26 cellular contexts compared by ENCODE assay signal in the genomic region with DNA sequence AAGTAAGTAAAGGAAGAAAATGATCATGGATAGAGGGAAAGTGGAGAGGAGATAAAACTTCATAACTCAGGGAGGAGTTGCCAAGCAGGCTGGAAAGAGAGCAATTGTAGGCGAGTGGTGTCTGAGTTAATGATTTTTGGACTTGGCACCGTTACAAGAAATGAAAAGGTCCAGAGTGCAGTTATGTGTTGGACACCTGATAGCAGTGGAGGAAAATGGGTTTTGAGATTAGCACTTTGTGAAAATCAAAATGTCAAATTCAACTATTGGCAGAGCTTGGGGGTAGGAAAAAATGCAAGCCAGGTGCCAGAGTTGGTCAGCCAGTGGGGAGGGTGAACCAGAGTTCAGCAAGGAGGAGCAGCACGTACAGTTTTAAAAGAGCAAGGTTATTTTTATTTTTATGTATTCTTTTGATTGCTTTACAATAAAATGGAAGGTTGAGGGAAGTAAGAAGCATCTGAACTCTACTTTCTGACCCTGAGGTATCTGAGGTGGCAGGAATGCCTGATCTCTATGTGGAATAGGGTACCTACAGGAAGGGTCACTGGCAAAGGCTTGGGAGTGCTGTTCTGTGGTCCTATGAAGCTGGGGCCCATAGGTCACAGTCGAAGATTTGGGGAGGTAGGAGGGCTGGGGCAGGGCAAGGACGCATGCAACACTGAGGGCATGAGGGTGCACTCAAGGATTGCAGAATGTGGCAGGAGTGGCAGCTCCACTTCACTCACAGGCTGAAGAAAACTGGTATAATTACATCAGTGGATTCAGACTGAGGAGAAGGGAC.
A peak's percentile ranks its signal among the peaks of the same experiment; 100 is the strongest.
DNase-seq lines count a peak whose midpoint lies in the region; ATAC-seq and TF ChIP-seq lines count a peak whose summit lies in the region.
"Had no signal": no experiment of that assay in that cellular context is flagged by ENCODE, and none has a peak within 500 bp of the region (broad histone marks: within the 10 kb centered on the region; RNA-seq: fewer than 3 reads in every experiment).

No MANE protein-coding gene starts in this region.

- H3K4me1 ChIP-seq in hepatocyte (ENCODE audit: insufficient read depth), result peaks cover 4% of the 10 kb centered on the region
- H3K4me1 ChIP-seq in mucosa of descending colon (ENCODE audit: low read depth), result peaks cover 23% of the 10 kb centered on the region
- H3K4me1 ChIP-seq in upper lobe of right lung, result no peaks in the 10 kb centered on the region
- H3K4me1 ChIP-seq: breast epithelium, gastroesophageal sphincter, lower lobe of right lung had no signal

- no peak overlapping the region for H3K27ac Mint-ChIP-seq in stimulated activated naive CD8-positive, alpha-beta T cell treated with anti-CD3 and anti-CD28 coated beads, Interleukin-15, amount 100 ng/mL, for 72 hours
- H3K27ac Mint-ChIP-seq: activated CD4-positive, alpha-beta T cell treated with anti-CD3 and anti-CD28 coated beads, Interleukin-2, amount 10 ng/mL, durations not matched to agents 24 days and 14 days; activated naive CD4-positive, alpha-beta T cell treated with anti-CD3 and anti-CD28 coated beads, Interleukin-2, amount 50 U/mL, for 72 hours; CD14-positive monocyte; GM23338; IgD-negative memory B cell; natural killer cell treated with Interleukin-12 subunit alpha and Interleukin-12 subunit beta and Interleukin-15 and Interleukin-18, amount 100 ng/mL, for 72 hours; stimulated activated naive CD8-positive, alpha-beta T cell treated with anti-CD3 and anti-CD28 coated beads, Interleukin-15, Interleukin-2, amounts not matched to agents 100 ng/mL and 50 ng/mL, for 24 hours had no signal

- no peaks in the 10 kb centered on the region for H3K4me1 Mint-ChIP-seq in stimulated activated naive CD8-positive, alpha-beta T cell treated with anti-CD3 and anti-CD28 coated beads, Interleukin-15, amount 100 ng/mL, for 72 hours
- H3K4me1 Mint-ChIP-seq: activated CD4-positive, alpha-beta T cell treated with anti-CD3 and anti-CD28 coated beads, Interleukin-2, amount 10 ng/mL, durations not matched to agents 24 days and 14 days; CD14-positive monocyte; IgD-negative memory B cell had no signal

- H3K27me3 ChIP-seq in hepatocyte (no peaks in the 10 kb centered on the region), upper lobe of right lung (no peaks in the 10 kb centered on the region), WERI-Rb-1 (ENCODE audit: insufficient read depth, low read depth, severe bottlenecking) (peaks cover 58% of the 10 kb centered on the region)
- H3K27me3 ChIP-seq: breast epithelium, gastroesophageal sphincter had no signal

- ATAC-seq in mucosa of descending colon, result peak; percentile 88
- peak; percentile 45 for ATAC-seq in upper lobe of right lung
- no peak for ATAC-seq in stimulated activated naive CD8-positive, alpha-beta T cell treated with anti-CD3 and anti-CD28 coated beads, Interleukin-15, amount 100 ng/mL, for 72 hours
- ATAC-seq: activated naive CD4-positive, alpha-beta T cell treated with anti-CD3 and anti-CD28 coated beads, Interleukin-2, amount 50 U/mL, for 72 hours; gastroesophageal sphincter; GM23338; lower lobe of right lung; natural killer cell treated with Interleukin-12 subunit alpha and Interleukin-12 subunit beta and Interleukin-15 and Interleukin-18, amount 100 ng/mL, for 72 hours had no signal

- peak overlapping the region; percentile 10 for H3K4me2 ChIP-seq in hepatocyte
- H3K4me2 ChIP-seq: GM23338, smooth muscle cell had no signal

- H3K9me3 Mint-ChIP-seq in stimulated activated naive CD8-positive, alpha-beta T cell treated with anti-CD3 and anti-CD28 coated beads, Interleukin-15, amount 100 ng/mL, for 72 hours, result no peaks in the 10 kb centered on the region
- H3K9me3 Mint-ChIP-seq: activated naive CD4-positive, alpha-beta T cell treated with anti-CD3 and anti-CD28 coated beads, Interleukin-2, amount 50 U/mL, for 72 hours; natural killer cell treated with Interleukin-12 subunit alpha and Interleukin-12 subunit beta and Interleukin-15 and Interleukin-18, amount 100 ng/mL, for 72 hours; stimulated activated naive CD8-positive, alpha-beta T cell treated with anti-CD3 and anti-CD28 coated beads, Interleukin-15, Interleukin-2, amounts not matched to agents 100 ng/mL and 50 ng/mL, for 24 hours had no signal

- no peaks in the 10 kb centered on the region for H3K9me2 ChIP-seq in hepatocyte (replicated peaks; ENCODE audit: insufficient read depth)

- TF ChIP-seq CTCF in hepatocyte (IDR thresholded peaks at IDR 0.05; ENCODE audit: poor library complexity) (no peak), mucosa of descending colon (IDR thresholded peaks at IDR 0.05) (no peak), upper lobe of right lung (IDR thresholded peaks at IDR 0.05) (no peak), WERI-Rb-1 (IDR thresholded peaks at IDR 0.05; ENCODE audit: low read depth, low read length) (no peak)

- intact Hi-C loops in mucosa of descending colon (cut with DNase I, micrococcal nuclease) (no loop called here), upper lobe of right lung (cut with DNase I) (no loop called here)

- no peak overlapping the region for H2AFZ ChIP-seq in hepatocyte
- H2AFZ ChIP-seq: GM23338 had no signal

- DNase-seq in DMS53 (lab: John Stamatoyannopoulos, UW) (peak; percentile 64), DMS53 treated with DMSO at 0.1 percent for 48 hours (lab: John Stamatoyannopoulos, UW; ENCODE audit: unreplicated experiment) (no peak), hepatocyte (ENCODE audit: low spot score) (peak; percentile 68), mucosa of descending colon (peak in 2 of 3 donors; percentile 32 to 80), upper lobe of right lung (no peak), dedifferentiated amniotic fluid mesenchymal stem cell (ENCODE audit: extremely low spot score) (no peak), WERI-Rb-1 (no peak)
- no peak for DNase-seq in stimulated activated naive CD8-positive, alpha-beta T cell treated with anti-CD3 and anti-CD28 coated beads, Interleukin-15, amount 100 ng/mL, for 72 hours
- DNase-seq: activated CD4-positive, alpha-beta T cell treated with anti-CD3 and anti-CD28 coated beads, Interleukin-2, amount 10 ng/mL, durations not matched to agents 24 days and 14 days; activated CD8-positive, alpha-beta memory T cell treated with anti-CD3 and anti-CD28 coated beads for 24 hours; effector CD8-positive, alpha-beta T cell; hypothalamus; lower lobe of right lung; midbrain; NCI-H1436 treated with DMSO at 0.1 percent for 48 hours; NCI-H774 had no signal

- WGBS in hepatocyte (ENCODE audit: low lambda C conversion rate, missing lambda C conversion rate), result 58% methylated on average over 5 of the region's 5 CpGs

- H3K9me3 ChIP-seq in hepatocyte (ENCODE audit: low read depth) (no peaks in the 10 kb centered on the region), mucosa of descending colon (peaks cover 3% of the 10 kb centered on the region), upper lobe of right lung (no peaks in the 10 kb centered on the region), WERI-Rb-1 (ENCODE audit: severe bottlenecking) (peaks cover 4% of the 10 kb centered on the region)

- H3K79me2 ChIP-seq in hepatocyte, result no peaks in the 10 kb centered on the region

- peaks cover 28% of the 10 kb centered on the region for H3K27me3 Mint-ChIP-seq in stimulated activated naive CD8-positive, alpha-beta T cell treated with anti-CD3 and anti-CD28 coated beads, Interleukin-15, amount 100 ng/mL, for 72 hours
- H3K27me3 Mint-ChIP-seq: IgD-negative memory B cell had no signal

- no peaks in the 10 kb centered on the region for H4K20me1 ChIP-seq in hepatocyte (ENCODE audit: insufficient read depth, poor library complexity, severe bottlenecking)

- no peak overlapping the region for H3K4me3 Mint-ChIP-seq in stimulated activated naive CD8-positive, alpha-beta T cell treated with anti-CD3 and anti-CD28 coated beads, Interleukin-15, amount 100 ng/mL, for 72 hours
- H3K4me3 Mint-ChIP-seq: activated CD4-positive, alpha-beta T cell treated with anti-CD3 and anti-CD28 coated beads, Interleukin-2, amount 10 ng/mL, durations not matched to agents 24 days and 14 days; CD14-positive monocyte; GM23338; IgD-negative memory B cell; natural killer cell treated with Interleukin-12 subunit alpha and Interleukin-12 subunit beta and Interleukin-15 and Interleukin-18, amount 100 ng/mL, for 72 hours; stimulated activated naive CD8-positive, alpha-beta T cell treated with anti-CD3 and anti-CD28 coated beads, Interleukin-15, Interleukin-2, amounts not matched to agents 100 ng/mL and 50 ng/mL, for 24 hours had no signal

- H3K27ac ChIP-seq in hepatocyte (no peak overlapping the region), upper lobe of right lung (no peak overlapping the region), WERI-Rb-1 (no peak overlapping the region)
- H3K27ac ChIP-seq: 22Rv1, breast epithelium, gastroesophageal sphincter, lower lobe of right lung had no signal

- no peaks in the 10 kb centered on the region for H3K36me3 ChIP-seq in hepatocyte (replicated peaks; ENCODE audit: insufficient read depth, low read depth)
- no peaks in the 10 kb centered on the region for H3K36me3 ChIP-seq in mucosa of descending colon (ENCODE audit: low read depth)
- H3K36me3 ChIP-seq in upper lobe of right lung, result no peaks in the 10 kb centered on the region
- no peaks in the 10 kb centered on the region for H3K36me3 ChIP-seq in WERI-Rb-1
- H3K36me3 ChIP-seq: breast epithelium, gastroesophageal sphincter, lower lobe of right lung had no signal

- H3K4me3 ChIP-seq in hepatocyte, result no peak overlapping the region
- no peak overlapping the region for H3K4me3 ChIP-seq in mucosa of descending colon
- H3K4me3 ChIP-seq in upper lobe of right lung, result no peak overlapping the region
- no peak overlapping the region for H3K4me3 ChIP-seq in WERI-Rb-1 (ENCODE audit: low read depth, low read length)
- H3K4me3 ChIP-seq: breast epithelium, gastroesophageal sphincter, GM23338, lower lobe of right lung, smooth muscle cell had no signal

Comparison
In these comparisons a context has a peak if more than half of its experiments do, and no peak if none do; other contexts are left out.
1. DNase-seq: peak in DMS53 (single experiment), hepatocyte (single experiment) and mucosa of descending colon (2 of 3); none in DMS53 treated with DMSO at 0.1 percent for 48 hours (single experiment), upper lobe of right lung (single experiment), stimulated activated naive CD8-positive, alpha-beta T cell treated with anti-CD3 and anti-CD28 coated beads, Interleukin-15, amount 100 ng/mL, for 72 hours (0 of 2), dedifferentiated amniotic fluid mesenchymal stem cell (single experiment) and WERI-Rb-1 (single experiment).